ENCODE assay signal across 18 cellular contexts in genomic region chr7:42766810-42767423, GRCh38.
DNase-seq lines count a peak whose midpoint lies in the region; ATAC-seq and TF ChIP-seq lines count a peak whose summit lies in the region.
"Had no signal": no experiment of that assay in that cellular context is flagged by ENCODE, and none has a peak within 500 bp of the region (broad histone marks: within the 10 kb centered on the region; RNA-seq: fewer than 3 reads in every experiment).

No MANE protein-coding gene starts in this region.

- TF ChIP-seq RAD21 in neural cell (conservative IDR thresholded peaks at IDR 0.05) = no peak

- peak overlapping the region; percentile 5; the same call in 1 of the 2 replicates for H3K27ac ChIP-seq in VCaP
- no peak overlapping the region for H3K27ac ChIP-seq in neural cell (ENCODE audit: low read length)
- H3K27ac ChIP-seq: HL-60 had no signal

- H3K27me3 ChIP-seq in neural cell (ENCODE audit: insufficient read depth, low read depth, low read length) = no peaks in the 10 kb centered on the region
- H3K27me3 ChIP-seq: BE2C had no signal

- TF ChIP-seq CTCF in VCaP (conservative IDR thresholded peaks at IDR 0.05) = no peak
- no peak for TF ChIP-seq CTCF in neural cell (IDR thresholded peaks at IDR 0.05; ENCODE audit: poor library complexity, severe bottlenecking)

- no peak overlapping the region for H3K4me3 ChIP-seq in neural cell (ENCODE audit: low read length)
- H3K4me3 ChIP-seq: GM12878, HAP-1 had no signal

- peak; percentile 56 for TF ChIP-seq EP300 in neural cell (conservative IDR thresholded peaks at IDR 0.05; ENCODE audit: poor library complexity, severe bottlenecking)

- H4K20me1 ChIP-seq in neural cell (ENCODE audit: insufficient read depth) = no peaks in the 10 kb centered on the region

- no peaks in the 10 kb centered on the region for H3F3A ChIP-seq in neural cell (ENCODE audit: insufficient read depth, low read length, poor library complexity, severe bottlenecking)

- no peaks in the 10 kb centered on the region for H3K79me2 ChIP-seq in neural cell (replicated peaks; ENCODE audit: insufficient read depth, low read length)

- no peaks in the 10 kb centered on the region for H3K9me3 ChIP-seq in neural cell (ENCODE audit: low read length)
- H3K9me3 ChIP-seq: BE2C, HAP-1 had no signal

- no peak overlapping the region for H3K4me2 ChIP-seq in neural cell (ENCODE audit: low read length)

- H3K36me3 ChIP-seq in neural cell (ENCODE audit: insufficient read depth, low read length) = no peaks in the 10 kb centered on the region
- H3K36me3 ChIP-seq: BE2C, HAP-1 had no signal

- peak; percentile 79 for DNase-seq in putamen (ENCODE audit: low spot score)
- no peak for DNase-seq in Ammon's horn (ENCODE audit: low spot score)
- no peak for DNase-seq in midbrain (lab: John Stamatoyannopoulos, UW)
- DNase-seq: BE2C; C1 segment of cervical spinal cord; CD4-positive, CD25-positive, alpha-beta regulatory T cell; CD8-positive, alpha-beta memory T cell; COR-L47; DMS 273 treated with DMSO at 0.1 percent for 48 hours; DMS53; DND-41; EL had no signal

- no peak for ATAC-seq in GM21528 (IDR thresholded peaks at IDR 0.05; ENCODE audit: low FRiP score, unreplicated experiment)
- ATAC-seq: GM12878 had no signal

- H2AFZ ChIP-seq in neural cell (ENCODE audit: low read depth, low read length) = no peak overlapping the region

- no peak overlapping the region for H3K9ac ChIP-seq in neural cell (ENCODE audit: low read length)

- no peaks in the 10 kb centered on the region for H3K9me2 ChIP-seq in neural cell (ENCODE audit: insufficient read depth, low read length)

TF ChIP-seq in neural cell, 6 proteins besides CTCF, POLR2A, EP300 and RAD21:
- TF ChIP-seq EZH2 (IDR thresholded peaks at IDR 0.05; ENCODE audit: borderline replicate concordance, insufficient read depth, low read length, poor library complexity, severe bottlenecking) (no peak), MXI1 (conservative IDR thresholded peaks at IDR 0.05; ENCODE audit: poor library complexity, severe bottlenecking) (no peak), POLR2AphosphoS5 (IDR thresholded peaks at IDR 0.05) (peak; percentile 21)
TF ChIP-seq in neural cell: peak in this region for 1.
